ENCODE assay signal across 14 cellular contexts in the genomic region with DNA sequence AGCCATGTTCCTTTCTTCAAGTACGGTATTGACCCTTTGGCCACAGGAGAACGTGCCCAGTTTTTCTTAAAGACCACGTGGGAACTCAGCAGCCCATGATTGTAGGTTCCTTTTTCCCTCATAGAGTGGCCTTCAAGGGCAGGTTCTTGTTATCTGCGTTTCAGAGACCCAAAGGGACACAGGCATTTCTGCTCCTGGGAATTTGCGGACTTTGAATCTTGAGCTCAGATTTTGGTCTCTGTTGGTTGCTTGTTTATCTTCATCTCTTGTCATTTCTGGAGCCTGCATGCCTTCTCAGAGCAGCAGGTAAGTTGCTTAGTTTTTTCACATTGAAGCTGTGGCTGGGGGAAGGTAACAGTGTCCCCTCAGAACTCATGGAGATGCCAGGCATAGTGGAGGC. TPM values are rescaled to one million over a fixed set of nuclear protein-coding genes. Genes with fewer than 3 reads are reported as not detected.
DNase-seq lines count a peak whose midpoint lies in the region; ATAC-seq and TF ChIP-seq lines count a peak whose summit lies in the region.
"Had no signal": no experiment of that assay in that cellular context is flagged by ENCODE, and none has a peak within 500 bp of the region (broad histone marks: within the 10 kb centered on the region; RNA-seq: fewer than 3 reads in every experiment).

No MANE protein-coding gene starts in this region.

- H3K9me3 Mint-ChIP-seq in MCF 10A (ENCODE audit: unreplicated experiment) (no peaks in the 10 kb centered on the region), type B pancreatic cell (no peaks in the 10 kb centered on the region)
- H3K9me3 Mint-ChIP-seq in activated T-helper 17 cell treated with anti-CD3 and anti-CD28 coated beads, Interleukin-2, amount 50 U/mL, for 72 hours, result no peaks in the 10 kb centered on the region

- H3K27ac ChIP-seq in mammary epithelial cell (ENCODE audit: insufficient read depth, low read depth, low read length) (no peak overlapping the region), muscle layer of duodenum (ENCODE audit: low read length) (peak overlapping the region; percentile 2)
- H3K27ac ChIP-seq: sigmoid colon, vagina had no signal

- no peaks in the 10 kb centered on the region for H3K27me3 Mint-ChIP-seq in MCF 10A (ENCODE audit: insufficient read depth, unreplicated experiment)
- no peaks in the 10 kb centered on the region for H3K27me3 Mint-ChIP-seq in activated T-helper 17 cell treated with anti-CD3 and anti-CD28 coated beads, Interleukin-2, amount 50 U/mL, for 72 hours
- no peaks in the 10 kb centered on the region for H3K27me3 Mint-ChIP-seq in type B pancreatic cell

- H3K27me3 ChIP-seq in mammary epithelial cell (ENCODE audit: insufficient read depth, low read length), result no peaks in the 10 kb centered on the region
- no peaks in the 10 kb centered on the region for H3K27me3 ChIP-seq in muscle layer of duodenum (ENCODE audit: low read depth, low read length)
- H3K27me3 ChIP-seq: sigmoid colon, vagina had no signal

- ATAC-seq in activated T-helper 17 cell treated with anti-CD3 and anti-CD28 coated beads, Interleukin-2, amount 50 U/mL, for 72 hours (replicated peaks), result no peak

- H3K4me3 ChIP-seq in mammary epithelial cell (replicated peaks in 1 of 3; ENCODE audit: insufficient read depth in 1 of 3, low read depth in 2 of 3, low read length in 3 of 3) (no peak overlapping the region), muscle layer of duodenum (ENCODE audit: low read depth in 1 of 2, low read length in 2 of 2) (no peak overlapping the region), foreskin fibroblast (ENCODE audit: low read depth in 1 of 2, low read length in 2 of 2) (no peak overlapping the region)
- H3K4me3 ChIP-seq: sigmoid colon, vagina had no signal

- H3K4me2 ChIP-seq in mammary epithelial cell (ENCODE audit: insufficient read depth, low read depth, low read length), result no peak overlapping the region

- H3K79me2 ChIP-seq in mammary epithelial cell (ENCODE audit: insufficient read depth, low read length), result peaks cover 92% of the 10 kb centered on the region

- H3K36me3 Mint-ChIP-seq in MCF 10A (ENCODE audit: insufficient read depth, unreplicated experiment), result peaks cover 46% of the 10 kb centered on the region
- H3K36me3 Mint-ChIP-seq in activated T-helper 17 cell treated with anti-CD3 and anti-CD28 coated beads, Interleukin-2, amount 50 U/mL, for 72 hours (ENCODE audit: low read depth), result peaks cover 59% of the 10 kb centered on the region
- peaks cover 13% of the 10 kb centered on the region for H3K36me3 Mint-ChIP-seq in type B pancreatic cell

- H3K27ac Mint-ChIP-seq in MCF 10A (ENCODE audit: low read depth, unreplicated experiment) (peak overlapping the region; percentile 7), type B pancreatic cell (peak overlapping the region; percentile 76)
- H3K27ac Mint-ChIP-seq in activated T-helper 17 cell treated with anti-CD3 and anti-CD28 coated beads, Interleukin-2, amount 50 U/mL, for 72 hours, result peak overlapping the region; percentile 88

- H2AFZ ChIP-seq in mammary epithelial cell (ENCODE audit: low read depth, low read length), result no peak overlapping the region

- H3K4me1 Mint-ChIP-seq in MCF 10A (ENCODE audit: insufficient read depth, unreplicated experiment) (peaks cover 10% of the 10 kb centered on the region), type B pancreatic cell (ENCODE audit: unreplicated experiment) (peaks cover 26% of the 10 kb centered on the region)
- peaks cover 22% of the 10 kb centered on the region for H3K4me1 Mint-ChIP-seq in activated T-helper 17 cell treated with anti-CD3 and anti-CD28 coated beads, Interleukin-2, amount 50 U/mL, for 72 hours

- POLR2A ChIA-PET in MCF 10A (lab: Yijun Ruan, JAX), result interaction anchor here (0.6 to 1.8 kb wide), 3 partner anchors 9 to 29 kb away, joined by 3 to 5 read pairs (median 3); no protein-coding TSS in a partner anchor

- no peak overlapping the region for H3K9ac ChIP-seq in mammary epithelial cell (ENCODE audit: insufficient read depth, low read length)

- DNase-seq in MCF 10A (ENCODE audit: unreplicated experiment) (no peak), mammary epithelial cell (no peak), type B pancreatic cell (ENCODE audit: extremely low spot score, unreplicated experiment) (no peak), KG1 (lab: John Stamatoyannopoulos, UW) (no peak), foreskin fibroblast (no peak), activated gamma-delta T cell treated with Interleukin-2 at 50 U/mL for 16 hours (no peak)
- DNase-seq: GF-D8; midbrain; NCI-H187; NK-92 treated with Interleukin-12 subunit alpha and Interleukin-12 subunit beta, amount 100 ng/mL, for 24 hours; sigmoid colon had no signal

- CTCF ChIA-PET in MCF 10A (lab: Yijun Ruan, JAX), result interaction anchor here (0.5 to 1.2 kb wide), 5 partner anchors 12 to 289 kb away, joined by 3 to 5 read pairs (median 4); no protein-coding TSS in a partner anchor
- CTCF ChIA-PET in mammary epithelial cell (lab: Charles Lee; ENCODE audit: low non-redundant PET), result no interaction called here

- H3K4me3 Mint-ChIP-seq in MCF 10A (ENCODE audit: unreplicated experiment) (no peak overlapping the region), type B pancreatic cell (peak overlapping the region; percentile 23)
- peak overlapping the region; percentile 76 for H3K4me3 Mint-ChIP-seq in activated T-helper 17 cell treated with anti-CD3 and anti-CD28 coated beads, Interleukin-2, amount 50 U/mL, for 72 hours

- WGBS in mammary epithelial cell (ENCODE audit: low coverage, missing lambda C conversion rate), result 97% methylated on average over 5 of the region's 5 CpGs

- in situ Hi-C loops in mammary epithelial cell (cut with MboI; ENCODE audit: low sequenced_read_pairs in 2 of 2), result loop anchor here in 1 of 2 donors (25.0 kb wide), 1 partner anchor 89 kb away; a partner anchor contains a TSS

- H3K9me3 ChIP-seq in mammary epithelial cell (replicated peaks; ENCODE audit: insufficient read depth, low read length), result no peaks in the 10 kb centered on the region
- H3K9me3 ChIP-seq in muscle layer of duodenum (ENCODE audit: control insufficient read depth in 1 of 2, low read length in 2 of 2), result no peaks in the 10 kb centered on the region
- H3K9me3 ChIP-seq: sigmoid colon, vagina had no signal

- H3K4me1 ChIP-seq in mammary epithelial cell (ENCODE audit: insufficient read depth, low read length) (peaks cover 14% of the 10 kb centered on the region), muscle layer of duodenum (ENCODE audit: control insufficient read depth in 1 of 2, insufficient read depth in 2 of 2, low read length in 2 of 2) (peaks cover 9 to 24% of the 10 kb centered on the region in 2 donors)

- TF ChIP-seq CTCF in MCF 10A (IDR thresholded peaks at IDR 0.05; ENCODE audit: unreplicated experiment) (no peak), mammary epithelial cell (conservative IDR thresholded peaks at IDR 0.05 in 1 of 2, IDR thresholded peaks at IDR 0.05 in 1 of 2; ENCODE audit: extremely low read depth in 1 of 2, insufficient read depth in 1 of 2, low read depth in 1 of 2, low read length in 2 of 2) (no peak), type B pancreatic cell (conservative IDR thresholded peaks at IDR 0.05) (no peak), foreskin fibroblast (IDR thresholded peaks at IDR 0.05; ENCODE audit: low read depth, low read length) (no peak)

- intact Hi-C loops in MCF 10A (cut with micrococcal nuclease) (no loop called here), mammary epithelial cell (cut with micrococcal nuclease) (no loop called here)

- H3K36me3 ChIP-seq in mammary epithelial cell (ENCODE audit: insufficient read depth, low read length) (no peaks in the 10 kb centered on the region), muscle layer of duodenum (ENCODE audit: control insufficient read depth in 1 of 2, insufficient read depth in 2 of 2, low read length in 2 of 2) (peaks cover 0 to 3% of the 10 kb centered on the region in 2 donors)
- H3K36me3 ChIP-seq: vagina had no signal

- H4K20me1 ChIP-seq in mammary epithelial cell (ENCODE audit: insufficient read depth, low read length), result no peaks in the 10 kb centered on the region

- BruUV-seq in MCF 10A (replicated peaks; lab: Mats Ljungman, UMichigan), result no TSS peak
- BruUV-seq in mammary epithelial cell (replicated peaks; lab: Mats Ljungman, UMichigan), result no TSS peak

- dilution Hi-C loops in mammary epithelial cell (cut with HindIII; ENCODE audit: low sequenced_read_pairs), result no loop called here

RNA-seq across cellular contexts. Expression of a gene that starts 12.0 kb away (rescaled TPM):
- 36.9 and 39.8 TPM in 2 replicates for total RNA-seq in MCF 10A (2022)
- total RNA-seq in mammary epithelial cell, result 10 to 100 TPM; 26.7 to 64.4 TPM
- polyA plus RNA-seq in mammary epithelial cell, result 38.9 TPM
- polyA minus RNA-seq in mammary epithelial cell, result 79.0 TPM
- total RNA-seq in activated T-helper 17 cell treated with anti-CD3 and anti-CD28 coated beads, Interleukin-2, amount 50 U/mL, for 72 hours, result 10 to 100 TPM; 24.1 to 35.8 TPM
- total RNA-seq in type B pancreatic cell (ENCODE audit: low replicate concordance), result 52.8 and 73.5 TPM in 2 replicates

RNA-seq across cellular contexts. Expression of a gene that starts 37.7 kb away (rescaled TPM):
- 17.1 and 21.4 TPM in 2 replicates for total RNA-seq in MCF 10A (2022)
- 10 to 100 TPM; 19.2 to 24.4 TPM for total RNA-seq in mammary epithelial cell
- 14.3 TPM for polyA plus RNA-seq in mammary epithelial cell
- 3.7 TPM for polyA minus RNA-seq in mammary epithelial cell
- total RNA-seq in activated T-helper 17 cell treated with anti-CD3 and anti-CD28 coated beads, Interleukin-2, amount 50 U/mL, for 72 hours, result 10 to 100 TPM; 26.0 to 51.8 TPM
- total RNA-seq in type B pancreatic cell (ENCODE audit: low replicate concordance), result 33.7 and 61.6 TPM in 2 replicates

Comparison
In these comparisons a context has a peak if more than half of its experiments do, and no peak if none do; other contexts are left out.
1. H3K27ac Mint-ChIP-seq: peak in every context shown above with its lines; median percentile 88 in activated T-helper 17 cell treated with anti-CD3 and anti-CD28 coated beads, Interleukin-2, amount 50 U/mL, for 72 hours; 76 in type B pancreatic cell; 7 in MCF 10A.